Comparison of ENCODE assay signal across 20 cellular contexts in the genomic region with DNA sequence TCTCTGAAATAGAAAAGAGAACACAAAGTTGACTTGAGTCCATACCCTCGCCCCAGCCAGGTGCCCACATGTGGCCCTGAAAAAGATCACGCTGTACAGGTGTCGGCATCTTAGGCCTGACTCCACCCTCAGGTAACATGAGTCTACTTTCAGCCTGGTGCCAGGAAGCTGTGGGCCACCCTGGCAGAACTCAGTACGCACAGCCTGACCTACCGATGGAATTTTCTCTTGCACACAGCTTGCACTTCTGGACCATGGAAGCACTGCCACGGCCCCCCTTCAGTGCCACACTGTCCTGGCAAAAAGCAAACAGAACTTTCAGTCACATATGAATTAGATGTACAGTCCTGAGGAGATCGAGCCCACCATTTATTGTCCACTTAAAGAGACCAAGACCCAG. TPM values are rescaled to one million over a fixed set of nuclear protein-coding genes. Genes with fewer than 3 reads are reported as not detected.
DNase-seq lines count a peak whose midpoint lies in the region; ATAC-seq lines count a peak whose summit lies in the region.
"Had no signal": no experiment of that assay in that cellular context is flagged by ENCODE, and none has a peak within 500 bp of the region (broad histone marks: within the 10 kb centered on the region; RNA-seq: fewer than 3 reads in every experiment).

No MANE protein-coding gene starts in this region.

- peaks cover 6% of the 10 kb centered on the region for H3K4me1 ChIP-seq in mesenchymal stem cell (ENCODE audit: control insufficient read depth, insufficient read depth, low read depth, low read length)

- H3K36me3 Mint-ChIP-seq in activated naive CD4-positive, alpha-beta T cell treated with anti-CD3 and anti-CD28 coated beads for 36 hours (ENCODE audit: low read depth), result no peaks in the 10 kb centered on the region
- H3K36me3 Mint-ChIP-seq in activated naive CD4-positive, alpha-beta T cell treated with anti-CD3 and anti-CD28 coated beads, Interleukin-2, amount 10 ng/mL, durations not matched to agents 7 days and 5 days, result peaks cover 9% of the 10 kb centered on the region
- peaks cover 56% of the 10 kb centered on the region for H3K36me3 Mint-ChIP-seq in activated T-helper 17 cell treated with anti-CD3 and anti-CD28 coated beads, Interleukin-2, amount 50 U/mL, for 72 hours (ENCODE audit: low read depth)
- H3K36me3 Mint-ChIP-seq in stimulated activated naive B cell treated with anti-CD40 and anti-IgM and Interleukin-4, amounts not matched to agents 10 μg/mL and 1 μg/mL and 100 μg/mL, for 72 hours, result peaks cover 16 to 22% of the 10 kb centered on the region in 2 donors

- no peak for ATAC-seq in activated T-helper 17 cell treated with anti-CD3 and anti-CD28 coated beads, Interleukin-2, amount 50 U/mL, for 72 hours (replicated peaks)
- no peak for ATAC-seq in stimulated activated naive B cell treated with anti-CD40 and anti-IgM and Interleukin-4, amounts not matched to agents 10 μg/mL and 1 μg/mL and 100 μg/mL, for 72 hours (replicated peaks)
- ATAC-seq in HG02852 (IDR thresholded peaks at IDR 0.05; ENCODE audit: unreplicated experiment) (no peak), HG03439 (IDR thresholded peaks at IDR 0.05; ENCODE audit: unreplicated experiment) (no peak)
- ATAC-seq: K562 had no signal

- no peak overlapping the region for H2BK5ac ChIP-seq in mesenchymal stem cell (ENCODE audit: low read depth, low read length, poor library complexity, severe bottlenecking)

- no peak overlapping the region for H3K18ac ChIP-seq in mesenchymal stem cell (ENCODE audit: low read depth in 1 of 2, low read length in 2 of 2)

- 92% methylated on average over 7 of the region's 7 CpGs for WGBS in mesenchymal stem cell

- H4K91ac ChIP-seq in mesenchymal stem cell (ENCODE audit: low read length), result no peak overlapping the region

- H3K4me1 Mint-ChIP-seq in activated naive CD4-positive, alpha-beta T cell treated with anti-CD3 and anti-CD28 coated beads for 36 hours (ENCODE audit: low read depth), result peaks cover 24% of the 10 kb centered on the region
- peaks cover 25% of the 10 kb centered on the region for H3K4me1 Mint-ChIP-seq in activated naive CD4-positive, alpha-beta T cell treated with anti-CD3 and anti-CD28 coated beads, Interleukin-2, amount 10 ng/mL, durations not matched to agents 7 days and 5 days
- peaks cover 17% of the 10 kb centered on the region for H3K4me1 Mint-ChIP-seq in activated T-helper 17 cell treated with anti-CD3 and anti-CD28 coated beads, Interleukin-2, amount 50 U/mL, for 72 hours
- peaks cover 19 to 21% of the 10 kb centered on the region in 2 donors for H3K4me1 Mint-ChIP-seq in stimulated activated naive B cell treated with anti-CD40 and anti-IgM and Interleukin-4, amounts not matched to agents 10 μg/mL and 1 μg/mL and 100 μg/mL, for 72 hours

- no peaks in the 10 kb centered on the region for H3K27me3 ChIP-seq in mesenchymal stem cell (ENCODE audit: control insufficient read depth in 1 of 2, insufficient read depth in 1 of 2, low read length in 2 of 2)

- peaks cover 16 to 56% of the 10 kb centered on the region in 2 experiments for H3K36me3 ChIP-seq in mesenchymal stem cell (ENCODE audit: control insufficient read depth in 1 of 2, insufficient read depth in 2 of 2, low read depth in 1 of 2, low read length in 2 of 2)

- no peak overlapping the region for H2BK120ac ChIP-seq in mesenchymal stem cell (ENCODE audit: low read depth, low read length)

- H3K14ac ChIP-seq in mesenchymal stem cell (ENCODE audit: low read length in 2 of 2), result no peak overlapping the region

- H2AFZ ChIP-seq in mesenchymal stem cell (ENCODE audit: low read depth, low read length), result no peak overlapping the region
- H2AFZ ChIP-seq: GM23248 had no signal

- no peak overlapping the region for H3K23ac ChIP-seq in mesenchymal stem cell (ENCODE audit: low read length in 2 of 2)

- H3K4me3 Mint-ChIP-seq in activated naive CD4-positive, alpha-beta T cell treated with anti-CD3 and anti-CD28 coated beads for 36 hours, result no peak overlapping the region
- no peak overlapping the region for H3K4me3 Mint-ChIP-seq in activated naive CD4-positive, alpha-beta T cell treated with anti-CD3 and anti-CD28 coated beads, Interleukin-2, amount 10 ng/mL, durations not matched to agents 7 days and 5 days
- peak overlapping the region; percentile 88 for H3K4me3 Mint-ChIP-seq in activated T-helper 17 cell treated with anti-CD3 and anti-CD28 coated beads, Interleukin-2, amount 50 U/mL, for 72 hours
- no peak overlapping the region for H3K4me3 Mint-ChIP-seq in stimulated activated naive B cell treated with anti-CD40 and anti-IgM and Interleukin-4, amounts not matched to agents 10 μg/mL and 1 μg/mL and 100 μg/mL, for 72 hours

- intact Hi-C loops in activated naive CD4-positive, alpha-beta T cell treated with anti-CD3 and anti-CD28 coated beads for 36 hours (cut with micrococcal nuclease), result no loop called here

- H3K27ac ChIP-seq in mesenchymal stem cell (ENCODE audit: low read length, poor library complexity, severe bottlenecking), result no peak overlapping the region
- H3K27ac ChIP-seq: GM23248 had no signal

- CTCF ChIA-PET in activated naive CD4-positive, alpha-beta T cell treated with anti-CD3 and anti-CD28 coated beads for 36 hours (lab: Charles Lee), result no interaction called here
- CTCF ChIA-PET in activated naive CD4-positive, alpha-beta T cell treated with anti-CD3 and anti-CD28 coated beads, Interleukin-2, amount 10 ng/mL, durations not matched to agents 7 days and 5 days (lab: Charles Lee), result interaction anchor here (1.4 kb wide), 1 partner anchor 34 kb away, joined by 3 read pairs; no protein-coding TSS in a partner anchor

- no peak overlapping the region for H3K4me2 ChIP-seq in mesenchymal stem cell (ENCODE audit: low read length, poor library complexity, severe bottlenecking)

- H3K9ac ChIP-seq in mesenchymal stem cell (ENCODE audit: low read length), result peak overlapping the region; percentile 96
- H3K9ac ChIP-seq: GM23248 had no signal

- H3K9me3 Mint-ChIP-seq in activated naive CD4-positive, alpha-beta T cell treated with anti-CD3 and anti-CD28 coated beads for 36 hours, result no peaks in the 10 kb centered on the region
- no peaks in the 10 kb centered on the region for H3K9me3 Mint-ChIP-seq in activated naive CD4-positive, alpha-beta T cell treated with anti-CD3 and anti-CD28 coated beads, Interleukin-2, amount 10 ng/mL, durations not matched to agents 7 days and 5 days
- H3K9me3 Mint-ChIP-seq in activated T-helper 17 cell treated with anti-CD3 and anti-CD28 coated beads, Interleukin-2, amount 50 U/mL, for 72 hours, result no peaks in the 10 kb centered on the region
- no peaks in the 10 kb centered on the region for H3K9me3 Mint-ChIP-seq in stimulated activated naive B cell treated with anti-CD40 and anti-IgM and Interleukin-4, amounts not matched to agents 10 μg/mL and 1 μg/mL and 100 μg/mL, for 72 hours

- H3K27me3 Mint-ChIP-seq in activated naive CD4-positive, alpha-beta T cell treated with anti-CD3 and anti-CD28 coated beads for 36 hours (ENCODE audit: low read depth), result no peaks in the 10 kb centered on the region
- H3K27me3 Mint-ChIP-seq in activated naive CD4-positive, alpha-beta T cell treated with anti-CD3 and anti-CD28 coated beads, Interleukin-2, amount 10 ng/mL, durations not matched to agents 7 days and 5 days, result no peaks in the 10 kb centered on the region
- no peaks in the 10 kb centered on the region for H3K27me3 Mint-ChIP-seq in activated T-helper 17 cell treated with anti-CD3 and anti-CD28 coated beads, Interleukin-2, amount 50 U/mL, for 72 hours
- no peaks in the 10 kb centered on the region for H3K27me3 Mint-ChIP-seq in stimulated activated naive B cell treated with anti-CD40 and anti-IgM and Interleukin-4, amounts not matched to agents 10 μg/mL and 1 μg/mL and 100 μg/mL, for 72 hours
- H3K27me3 Mint-ChIP-seq: CD4-positive, CD25-positive, alpha-beta regulatory T cell had no signal

- H3K79me1 ChIP-seq in mesenchymal stem cell (replicated peaks; ENCODE audit: low read length, poor library complexity, severe bottlenecking), result peaks cover 24% of the 10 kb centered on the region

- no peak overlapping the region for H2BK12ac ChIP-seq in mesenchymal stem cell (ENCODE audit: low read length in 2 of 2)

- no peak overlapping the region for H4K8ac ChIP-seq in mesenchymal stem cell (ENCODE audit: low read length)

- no peak overlapping the region for H2AK5ac ChIP-seq in mesenchymal stem cell (ENCODE audit: low read length, severe bottlenecking)

- DNase-seq in activated naive CD4-positive, alpha-beta T cell treated with anti-CD3 and anti-CD28 coated beads for 36 hours, result no peak
- DNase-seq in activated naive CD4-positive, alpha-beta T cell treated with anti-CD3 and anti-CD28 coated beads, Interleukin-2, amount 10 ng/mL, durations not matched to agents 7 days and 5 days, result no peak
- no peak for DNase-seq in mesenchymal stem cell
- DNase-seq in stimulated activated naive B cell treated with anti-CD40 and anti-IgM and Interleukin-4, amounts not matched to agents 10 μg/mL and 1 μg/mL and 100 μg/mL, for 72 hours, result no peak
- no peak for DNase-seq in retina
- DNase-seq: AML-193; CD4-positive, CD25-positive, alpha-beta regulatory T cell; DND-41; GDM1; GM23248; NCI-H146; NCI-H345; NCI-H526 treated with DMSO at 0.1 percent for 48 hours; NK-92 treated with Interleukin-12 subunit alpha and Interleukin-12 subunit beta, amount 100 ng/mL, for 24 hours; OCI-M1; RPMI8226 had no signal

- H3K27ac Mint-ChIP-seq in activated naive CD4-positive, alpha-beta T cell treated with anti-CD3 and anti-CD28 coated beads for 36 hours, result peak overlapping the region; percentile 36
- H3K27ac Mint-ChIP-seq in activated naive CD4-positive, alpha-beta T cell treated with anti-CD3 and anti-CD28 coated beads, Interleukin-2, amount 10 ng/mL, durations not matched to agents 7 days and 5 days, result no peak overlapping the region
- peak overlapping the region; percentile 94 for H3K27ac Mint-ChIP-seq in activated T-helper 17 cell treated with anti-CD3 and anti-CD28 coated beads, Interleukin-2, amount 50 U/mL, for 72 hours
- H3K27ac Mint-ChIP-seq in stimulated activated naive B cell treated with anti-CD40 and anti-IgM and Interleukin-4, amounts not matched to agents 10 μg/mL and 1 μg/mL and 100 μg/mL, for 72 hours, result peak overlapping the region; percentile 51

- H3K4ac ChIP-seq in mesenchymal stem cell (ENCODE audit: low read depth in 1 of 2, low read length in 2 of 2), result no peak overlapping the region

- H3K4me3 ChIP-seq in mesenchymal stem cell (ENCODE audit: insufficient read depth in 1 of 2, low read depth in 1 of 2, low read length in 2 of 2), result no peak overlapping the region
- H3K4me3 ChIP-seq: K562 had no signal

- no peaks in the 10 kb centered on the region for H3K9me3 ChIP-seq in mesenchymal stem cell (ENCODE audit: control insufficient read depth, low read length)

- no peak overlapping the region for H2BK15ac ChIP-seq in mesenchymal stem cell (ENCODE audit: low read depth, poor library complexity, severe bottlenecking)

RNA-seq across cellular contexts. Expression of a gene that starts 2.2 kb away (rescaled TPM):
- total RNA-seq in activated naive CD4-positive, alpha-beta T cell treated with anti-CD3 and anti-CD28 coated beads for 36 hours, result 10 to 100 TPM; 44.4 to 45.6 TPM
- 10 to 100 TPM; 43.0 to 48.8 TPM for total RNA-seq in activated T-helper 17 cell treated with anti-CD3 and anti-CD28 coated beads, Interleukin-2, amount 50 U/mL, for 72 hours
- 48.5 TPM for polyA plus RNA-seq in mesenchymal stem cell (2013, experiment 1 of 2)
- 51.0 TPM for polyA plus RNA-seq in mesenchymal stem cell (2013, experiment 2 of 2)

RNA-seq across cellular contexts. Expression of a gene that starts 20.1 kb away (rescaled TPM):
- total RNA-seq in activated naive CD4-positive, alpha-beta T cell treated with anti-CD3 and anti-CD28 coated beads for 36 hours, result 10 to 100 TPM; 83.7 to 87.2 TPM
- 10 to 100 TPM; 49.6 to 83.9 TPM for total RNA-seq in activated T-helper 17 cell treated with anti-CD3 and anti-CD28 coated beads, Interleukin-2, amount 50 U/mL, for 72 hours
- polyA plus RNA-seq in mesenchymal stem cell (2013, experiment 1 of 2), result 53.3 TPM
- polyA plus RNA-seq in mesenchymal stem cell (2013, experiment 2 of 2), result 54.6 TPM

RNA-seq across cellular contexts. Expression of a gene that starts 21.6 kb away (rescaled TPM):
- total RNA-seq in activated naive CD4-positive, alpha-beta T cell treated with anti-CD3 and anti-CD28 coated beads for 36 hours, result 10 to 100 TPM; 11.3 to 13.8 TPM
- 10 to 100 TPM; 14.5 to 16.5 TPM for total RNA-seq in activated T-helper 17 cell treated with anti-CD3 and anti-CD28 coated beads, Interleukin-2, amount 50 U/mL, for 72 hours
- 14.1 TPM for polyA plus RNA-seq in mesenchymal stem cell (2013, experiment 1 of 2)
- polyA plus RNA-seq in mesenchymal stem cell (2013, experiment 2 of 2), result 13.6 TPM
